1 cellular context compared by ENCODE assay signal in genomic region chr2:219223831-219224610, GRCh38.
TF ChIP-seq lines count a peak whose summit lies in the region.

No MANE protein-coding gene starts in this region.

TF ChIP-seq in HepG2, 621 proteins besides CTCF, POLR2A, EP300 and RAD21 (continued from another document):
- TF ChIP-seq, protein P1, sequence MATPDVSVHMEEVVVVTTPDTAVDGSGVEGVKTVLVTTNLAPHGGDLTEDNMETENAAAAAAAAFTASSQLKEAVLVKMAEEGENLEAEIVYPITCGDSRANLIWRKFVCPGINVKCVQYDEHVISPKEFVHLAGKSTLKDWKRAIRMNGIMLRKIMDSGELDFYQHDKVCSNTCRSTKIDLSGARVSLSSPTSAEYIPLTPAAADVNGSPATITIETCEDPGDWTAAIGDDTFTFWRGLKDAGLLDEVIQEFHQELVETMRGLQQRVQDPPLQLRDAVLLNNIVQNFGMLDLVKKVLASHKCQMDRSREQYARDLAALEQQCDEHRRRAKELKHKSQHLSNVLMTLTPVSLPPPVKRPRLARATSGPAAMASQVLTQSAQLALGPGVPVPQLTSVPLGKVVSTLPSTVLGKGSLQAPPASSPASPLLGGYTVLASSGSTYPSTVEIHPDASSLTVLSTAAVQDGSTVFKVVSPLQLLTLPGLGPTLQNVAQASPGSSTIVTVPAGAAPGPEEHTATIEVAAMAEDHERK (CRISPR knock-in tag; IDR thresholded peaks at IDR 0.05; ENCODE audit: low read depth), result no peak
- TF ChIP-seq SMC3 (IDR thresholded peaks at IDR 0.05; ENCODE audit: low read length) (no peak), TGIF2 (CRISPR knock-in tag; IDR thresholded peaks at IDR 0.05) (no peak), CBFB (CRISPR knock-in tag; IDR thresholded peaks at IDR 0.05) (no peak), ZNF788 (CRISPR knock-in tag; IDR thresholded peaks at IDR 0.05; ENCODE audit: borderline replicate concordance) (no peak), ZNF142 (CRISPR knock-in tag; IDR thresholded peaks at IDR 0.05) (no peak), FIP1L1 (IDR thresholded peaks at IDR 0.05; ENCODE audit: borderline replicate concordance, insufficient read depth, low read depth, low read length) (no peak), ZNF580 (CRISPR knock-in tag; IDR thresholded peaks at IDR 0.05; ENCODE audit: borderline replicate concordance, low read depth) (no peak), ZNF550 (CRISPR knock-in tag; IDR thresholded peaks at IDR 0.05; ENCODE audit: borderline replicate concordance) (no peak), PTBP1 (IDR thresholded peaks at IDR 0.05; ENCODE audit: low read depth, low read length, poor library complexity, severe bottlenecking) (no peak), ZFP91 (CRISPR knock-in tag; IDR thresholded peaks at IDR 0.05; ENCODE audit: borderline replicate concordance) (peak; percentile 35; the same call in 1 of the 2 replicates), NFIC (IDR thresholded peaks at IDR 0.05; ENCODE audit: low read length) (no peak)
- TF ChIP-seq, protein P2, sequence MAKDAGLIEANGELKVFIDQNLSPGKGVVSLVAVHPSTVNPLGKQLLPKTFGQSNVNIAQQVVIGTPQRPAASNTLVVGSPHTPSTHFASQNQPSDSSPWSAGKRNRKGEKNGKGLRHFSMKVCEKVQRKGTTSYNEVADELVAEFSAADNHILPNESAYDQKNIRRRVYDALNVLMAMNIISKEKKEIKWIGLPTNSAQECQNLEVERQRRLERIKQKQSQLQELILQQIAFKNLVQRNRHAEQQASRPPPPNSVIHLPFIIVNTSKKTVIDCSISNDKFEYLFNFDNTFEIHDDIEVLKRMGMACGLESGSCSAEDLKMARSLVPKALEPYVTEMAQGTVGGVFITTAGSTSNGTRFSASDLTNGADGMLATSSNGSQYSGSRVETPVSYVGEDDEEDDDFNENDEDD (CRISPR knock-in tag; IDR thresholded peaks at IDR 0.05; ENCODE audit: borderline replicate concordance), result no peak
